8 cellular contexts compared by ENCODE assay signal in the genomic region with DNA sequence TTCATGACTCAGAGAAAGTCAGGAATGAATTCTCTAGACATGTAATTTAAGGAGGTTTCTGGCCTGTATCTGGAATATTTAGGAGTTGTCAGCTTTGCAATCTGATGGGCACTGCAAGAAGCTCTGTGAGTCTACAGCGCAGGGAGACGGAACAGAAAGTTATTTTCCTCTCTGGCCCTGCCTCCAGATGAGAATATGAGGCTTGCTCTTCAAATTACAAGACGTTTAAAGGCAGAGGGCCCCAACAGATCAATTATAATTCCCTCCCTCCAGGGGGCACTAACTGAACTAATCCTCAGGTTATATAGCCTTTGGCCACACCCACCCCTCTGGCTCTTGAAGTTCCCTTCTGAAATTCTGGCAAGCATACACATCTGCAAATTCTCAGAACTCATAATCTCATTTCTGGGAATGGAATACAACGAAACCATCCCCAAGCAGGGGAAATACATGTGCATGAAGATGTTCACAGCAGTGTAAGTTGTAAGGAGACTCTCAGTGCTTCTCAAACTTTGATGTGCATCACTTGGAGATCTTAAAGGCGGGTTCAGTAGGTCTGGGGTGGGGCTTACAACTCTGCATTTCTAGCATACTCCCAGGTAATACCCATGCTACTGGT.
DNase-seq lines count a peak whose midpoint lies in the region; ATAC-seq and TF ChIP-seq lines count a peak whose summit lies in the region.

No MANE protein-coding gene starts in this region.

- H4K20me1 ChIP-seq in mammary epithelial cell (ENCODE audit: insufficient read depth, low read length): no peaks in the 10 kb centered on the region

- no peak overlapping the region for H3K9ac ChIP-seq in mammary epithelial cell (ENCODE audit: insufficient read depth, low read length)
- peak overlapping the region; percentile 60 for H3K9ac ChIP-seq in mesenchymal stem cell (ENCODE audit: low read length)

- no peaks in the 10 kb centered on the region for H3K9me3 Mint-ChIP-seq in T-helper 1 cell treated with Interleukin-12 subunit alpha and Interleukin-12 subunit beta and Interleukin-4 antibody, amounts not matched to agents 30 μg/mL and 1 μg/mL, for 36 hours

- no peak for TF ChIP-seq EP300 in transverse colon (IDR thresholded peaks at IDR 0.05; ENCODE audit: low read depth)

- H3K9me3 ChIP-seq in mammary epithelial cell (replicated peaks; ENCODE audit: insufficient read depth, low read length) (no peaks in the 10 kb centered on the region), mesenchymal stem cell (ENCODE audit: control insufficient read depth, low read length) (no peaks in the 10 kb centered on the region), transverse colon (no peaks in the 10 kb centered on the region)

- H2BK12ac ChIP-seq in mesenchymal stem cell (ENCODE audit: low read length in 2 of 2): no peak overlapping the region

- in situ Hi-C loops in mammary epithelial cell (cut with MboI; ENCODE audit: low sequenced_read_pairs in 2 of 2): no loop called here
- in situ Hi-C loops in transverse colon (cut with MboI; ENCODE audit: low pct_ligation_motif_present in 1 of 4, low pct_unique_long_range_greater_than_20kb in 1 of 4, low sequenced_read_pairs in 3 of 4): loop anchor here in 2 of 4 donors (25.0 kb wide), 1 partner anchor 411 kb away; a partner anchor contains a TSS

- peak overlapping the region; percentile 1 for H3K27ac Mint-ChIP-seq in T-helper 1 cell treated with Interleukin-12 subunit alpha and Interleukin-12 subunit beta and Interleukin-4 antibody, amounts not matched to agents 30 μg/mL and 1 μg/mL, for 36 hours

- H4K8ac ChIP-seq in mesenchymal stem cell (ENCODE audit: low read length): no peak overlapping the region

- H3K79me2 ChIP-seq in mammary epithelial cell (ENCODE audit: insufficient read depth, low read length): no peaks in the 10 kb centered on the region

- intact Hi-C loops in mammary epithelial cell (cut with micrococcal nuclease): no loop called here
- intact Hi-C loops in transverse colon (cut with DNase I; ENCODE audit: low total_unique reads): no loop called here

- peak overlapping the region; percentile 57 for H2AFZ ChIP-seq in mammary epithelial cell (ENCODE audit: low read depth, low read length)
- no peak overlapping the region for H2AFZ ChIP-seq in mesenchymal stem cell (ENCODE audit: low read depth, low read length)

- peaks cover 20% of the 10 kb centered on the region for H3K27me3 Mint-ChIP-seq in T-helper 1 cell treated with Interleukin-12 subunit alpha and Interleukin-12 subunit beta and Interleukin-4 antibody, amounts not matched to agents 30 μg/mL and 1 μg/mL, for 36 hours (ENCODE audit: low read depth)

- H3K14ac ChIP-seq in mesenchymal stem cell (ENCODE audit: low read length in 2 of 2): no peak overlapping the region

- H3K36me3 ChIP-seq in mammary epithelial cell (ENCODE audit: insufficient read depth, low read length): no peaks in the 10 kb centered on the region
- H3K36me3 ChIP-seq in mesenchymal stem cell (ENCODE audit: control insufficient read depth in 1 of 2, insufficient read depth in 2 of 2, low read depth in 1 of 2, low read length in 2 of 2): no peaks in the 10 kb centered on the region
- no peaks in the 10 kb centered on the region for H3K36me3 ChIP-seq in transverse colon

- H2BK5ac ChIP-seq in mesenchymal stem cell (ENCODE audit: low read depth, low read length, poor library complexity, severe bottlenecking): no peak overlapping the region

- peaks cover 7% of the 10 kb centered on the region for H3K4me1 ChIP-seq in mammary epithelial cell (ENCODE audit: insufficient read depth, low read length)
- H3K4me1 ChIP-seq in mesenchymal stem cell (ENCODE audit: control insufficient read depth, insufficient read depth, low read depth, low read length): no peaks in the 10 kb centered on the region
- peaks cover 0 to 8% (median 0%) of the 10 kb centered on the region in 4 donors for H3K4me1 ChIP-seq in transverse colon

- ATAC-seq in GM19397 (IDR thresholded peaks at IDR 0.05; ENCODE audit: unreplicated experiment): peak; percentile 76
- ATAC-seq in HG03558 (IDR thresholded peaks at IDR 0.05; ENCODE audit: extremely low read depth, unreplicated experiment): peak; percentile 62

- no peaks in the 10 kb centered on the region for H3K36me3 Mint-ChIP-seq in T-helper 1 cell treated with Interleukin-12 subunit alpha and Interleukin-12 subunit beta and Interleukin-4 antibody, amounts not matched to agents 30 μg/mL and 1 μg/mL, for 36 hours (ENCODE audit: low read depth)

- H2BK15ac ChIP-seq in mesenchymal stem cell (ENCODE audit: low read depth, poor library complexity, severe bottlenecking): no peak overlapping the region

- DNase-seq in COLO829 (ENCODE audit: low spot score) (peak; percentile 15), mammary epithelial cell (peak; percentile 52), mesenchymal stem cell (peak; percentile 65), transverse colon (peak; percentile 17), HK-2 (ENCODE audit: unreplicated experiment) (no peak)

- no peak overlapping the region for H2BK120ac ChIP-seq in mesenchymal stem cell (ENCODE audit: low read depth, low read length)

- H3K4ac ChIP-seq in mesenchymal stem cell (ENCODE audit: low read depth in 1 of 2, low read length in 2 of 2): peak overlapping the region in 1 of 2 experiments; percentile 73

- WGBS in mammary epithelial cell (ENCODE audit: low coverage, missing lambda C conversion rate): 52% methylated on average over 5 of the region's 5 CpGs
- WGBS in mesenchymal stem cell: 56% methylated on average over 5 of the region's 5 CpGs
- 57% methylated on average over 5 of the region's 5 CpGs; no CpG with 5 or more reads in 1 of the 2 donors for WGBS in transverse colon (ENCODE audit: low coverage in 1 of 2), 2 donors

- H3K23ac ChIP-seq in mesenchymal stem cell (ENCODE audit: low read length in 2 of 2): no peak overlapping the region

- no peak overlapping the region for H4K91ac ChIP-seq in mesenchymal stem cell (ENCODE audit: low read length)

- no peak overlapping the region for H3K18ac ChIP-seq in mesenchymal stem cell (ENCODE audit: low read depth in 1 of 2, low read length in 2 of 2)

- H3K4me3 Mint-ChIP-seq in T-helper 1 cell treated with Interleukin-12 subunit alpha and Interleukin-12 subunit beta and Interleukin-4 antibody, amounts not matched to agents 30 μg/mL and 1 μg/mL, for 36 hours: no peak overlapping the region

- BruUV-seq in mammary epithelial cell (replicated peaks; lab: Mats Ljungman, UMichigan): no TSS peak

- CTCF ChIA-PET in mammary epithelial cell (lab: Charles Lee; ENCODE audit: low non-redundant PET): no interaction called here

- dilution Hi-C loops in mammary epithelial cell (cut with HindIII; ENCODE audit: low sequenced_read_pairs): no loop called here

- no peak for TF ChIP-seq POLR2A in transverse colon (IDR thresholded peaks at IDR 0.05)

- no peaks in the 10 kb centered on the region for H3K79me1 ChIP-seq in mesenchymal stem cell (replicated peaks; ENCODE audit: low read length, poor library complexity, severe bottlenecking)

- H3K4me1 Mint-ChIP-seq in T-helper 1 cell treated with Interleukin-12 subunit alpha and Interleukin-12 subunit beta and Interleukin-4 antibody, amounts not matched to agents 30 μg/mL and 1 μg/mL, for 36 hours (ENCODE audit: low read depth): peaks cover 10% of the 10 kb centered on the region

- H3K27me3 ChIP-seq in mammary epithelial cell (ENCODE audit: insufficient read depth, low read length): no peaks in the 10 kb centered on the region
- no peaks in the 10 kb centered on the region for H3K27me3 ChIP-seq in mesenchymal stem cell (ENCODE audit: control insufficient read depth in 1 of 2, insufficient read depth in 1 of 2, low read length in 2 of 2)
- H3K27me3 ChIP-seq in transverse colon: no peaks in the 10 kb centered on the region

- H2AK5ac ChIP-seq in mesenchymal stem cell (ENCODE audit: low read length, severe bottlenecking): no peak overlapping the region

- H3K27ac ChIP-seq in mammary epithelial cell (ENCODE audit: insufficient read depth, low read depth, low read length) (no peak overlapping the region), mesenchymal stem cell (ENCODE audit: low read length, poor library complexity, severe bottlenecking) (no peak overlapping the region), transverse colon (peak overlapping the region in 2 of 4 donors; percentile 21 to 22)

- H3K4me2 ChIP-seq in mammary epithelial cell (ENCODE audit: insufficient read depth, low read depth, low read length): no peak overlapping the region
- no peak overlapping the region for H3K4me2 ChIP-seq in mesenchymal stem cell (ENCODE audit: low read length, poor library complexity, severe bottlenecking)

- TF ChIP-seq CTCF in mammary epithelial cell (conservative IDR thresholded peaks at IDR 0.05 in 1 of 2, IDR thresholded peaks at IDR 0.05 in 1 of 2; ENCODE audit: extremely low read depth in 1 of 2, insufficient read depth in 1 of 2, low read depth in 1 of 2, low read length in 2 of 2): peak; percentile 39 to 45
- peak in 2 of 5 experiments; percentile 14 to 17 for TF ChIP-seq CTCF in transverse colon (IDR thresholded peaks at IDR 0.05)

- H3K4me3 ChIP-seq in mammary epithelial cell (replicated peaks in 1 of 3; ENCODE audit: insufficient read depth in 1 of 3, low read depth in 2 of 3, low read length in 3 of 3) (no peak overlapping the region), mesenchymal stem cell (ENCODE audit: insufficient read depth in 1 of 2, low read depth in 1 of 2, low read length in 2 of 2) (no peak overlapping the region), transverse colon (no peak overlapping the region)
